In the genomic region with DNA sequence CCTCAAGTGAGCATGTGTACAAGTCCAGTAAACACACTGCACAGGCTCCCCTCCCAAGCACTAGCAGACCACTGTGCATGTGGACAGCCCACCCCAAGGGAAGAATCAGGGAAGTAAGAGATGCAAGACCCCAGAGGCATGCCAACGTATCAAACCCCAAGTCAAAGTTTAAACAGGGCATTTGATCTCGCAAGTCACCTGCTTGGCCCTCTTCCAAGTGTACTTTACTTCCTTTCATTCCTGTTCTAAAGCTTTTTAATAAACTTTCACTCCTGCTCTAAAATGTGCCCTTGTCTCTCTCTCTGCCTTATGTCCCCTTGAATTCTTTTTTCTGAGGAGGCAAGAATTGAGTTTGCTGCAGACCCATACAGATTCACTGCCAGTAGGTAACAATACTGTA, we compare ENCODE assay signal across 15 cellular contexts.
A peak's percentile ranks its signal among the peaks of the same experiment; 100 is the strongest.
DNase-seq lines count a peak whose midpoint lies in the region; ATAC-seq, FAIRE-seq and TF ChIP-seq lines count a peak whose summit lies in the region.
"Had no signal": no experiment of that assay in that cellular context is flagged by ENCODE, and none has a peak within 500 bp of the region (broad histone marks: within the 10 kb centered on the region; RNA-seq: fewer than 3 reads in every experiment).

No MANE protein-coding gene starts in this region.

- H2BK12ac ChIP-seq in H1 (ENCODE audit: low read depth, low read length), result no peak overlapping the region

- no peak overlapping the region for H3K18ac ChIP-seq in H1 (ENCODE audit: extremely low read depth, low read length)

- H2AFZ ChIP-seq in H1 (ENCODE audit: low read length), result peak overlapping the region; percentile 46; the same call in 1 of the 2 replicates

- H2BK15ac ChIP-seq in H1 (ENCODE audit: low read length), result no peak overlapping the region

- H3K56ac ChIP-seq in H1 (replicated peaks; ENCODE audit: insufficient read length, low read depth, low read length), result no peak overlapping the region

- H3K27ac ChIP-seq in H1 (ENCODE audit: low read depth, low read length) (no peak overlapping the region), liver (ENCODE audit: low read depth in 1 of 2, low read length in 2 of 2) (no peak overlapping the region)
- H3K27ac ChIP-seq: BLaER1 treated with 17β-estradiol and CSF1 and Interleukin-3, amounts not matched to agents 10 nM and 100 nM had no signal

- 92% methylated on average over 2 of the region's 2 CpGs; no CpG with 5 or more reads in 1 of the 2 experiments for WGBS in H1 (ENCODE audit: extremely low coverage in 1 of 2, insufficient coverage in 1 of 2, insufficient read length in 1 of 2, insufficient replicate concordance in 2 of 2, low coverage in 1 of 2, low lambda C conversion rate in 2 of 2, missing lambda C conversion rate in 1 of 2), 2 experiments
- 17% methylated on average over 2 of the region's 2 CpGs for WGBS in liver

- no peak overlapping the region for H2BK5ac ChIP-seq in H1 (ENCODE audit: low read depth, low read length)

- H3K9me3 ChIP-seq in H1 (ENCODE audit: insufficient read depth in 2 of 2, low read depth in 1 of 2, low read length in 1 of 2), result no peaks in the 10 kb centered on the region
- H3K9me3 ChIP-seq in liver (ENCODE audit: control insufficient read depth in 4 of 4, low read length in 3 of 4), result no peaks in the 10 kb centered on the region
- H3K9me3 ChIP-seq: BLaER1 treated with 17β-estradiol and CSF1 and Interleukin-3, amounts not matched to agents 10 nM and 100 nM; HAP-1 had no signal

- no peak overlapping the region for H3K14ac ChIP-seq in H1 (ENCODE audit: insufficient read length)

- no peak overlapping the region for H3K4me2 ChIP-seq in H1 (ENCODE audit: insufficient read depth in 1 of 2, low read depth in 2 of 2, low read length in 2 of 2)
- H3K4me2 ChIP-seq: BLaER1 treated with 17β-estradiol and CSF1 and Interleukin-3, amounts not matched to agents 10 nM and 100 nM had no signal

- no peaks in the 10 kb centered on the region for H3K4me1 Mint-ChIP-seq in stimulated activated memory B cell treated with anti-CD40 and anti-IgM and Interleukin-4, amounts not matched to agents 10 μg/mL and 1 μg/mL and 100 μg/mL, for 72 hours
- H3K4me1 Mint-ChIP-seq: B cell had no signal

- no peak overlapping the region for H2BK120ac ChIP-seq in H1 (replicated peaks; ENCODE audit: low read depth, low read length)

- TF ChIP-seq EP300 in H1 (IDR thresholded peaks at IDR 0.05; ENCODE audit: borderline replicate concordance in 1 of 2, low read depth in 2 of 2, low read length in 2 of 2), result no peak

- POLR2A ChIA-PET in H1 (lab: Charles Lee; ENCODE audit: partially characterized antibody), result no interaction called here

- H3K27me3 Mint-ChIP-seq in stimulated activated memory B cell treated with anti-CD40 and anti-IgM and Interleukin-4, amounts not matched to agents 10 μg/mL and 1 μg/mL and 100 μg/mL, for 72 hours, result no peaks in the 10 kb centered on the region
- H3K27me3 Mint-ChIP-seq: B cell had no signal

- H3K4me3 ChIP-seq in H1 (ENCODE audit: extremely low read depth in 1 of 4, insufficient read depth in 2 of 4, low read depth in 3 of 4, low read length in 4 of 4), result no peak overlapping the region
- no peak overlapping the region for H3K4me3 ChIP-seq in liver (ENCODE audit: low read depth in 1 of 3, low read length in 3 of 3)
- H3K4me3 ChIP-seq: BLaER1 treated with 17β-estradiol and CSF1 and Interleukin-3, amounts not matched to agents 10 nM and 100 nM; HAP-1 had no signal

- no peak overlapping the region for H4K5ac ChIP-seq in H1 (ENCODE audit: insufficient read length, low read depth, low read length)

- no peak overlapping the region for H2BK20ac ChIP-seq in H1 (ENCODE audit: low read length)

- no peaks in the 10 kb centered on the region for H3K36me3 Mint-ChIP-seq in stimulated activated memory B cell treated with anti-CD40 and anti-IgM and Interleukin-4, amounts not matched to agents 10 μg/mL and 1 μg/mL and 100 μg/mL, for 72 hours
- H3K36me3 Mint-ChIP-seq: CD8-positive, alpha-beta T cell had no signal

- H4K91ac ChIP-seq in H1 (replicated peaks; ENCODE audit: insufficient read length, low read length), result no peak overlapping the region

- no peaks in the 10 kb centered on the region for H3K79me1 ChIP-seq in H1 (ENCODE audit: low read depth, low read length)

- H3K4ac ChIP-seq in H1 (replicated peaks; ENCODE audit: insufficient read length, low read depth, low read length), result no peak overlapping the region

- H3K4me1 ChIP-seq in H1 (replicated peaks in 1 of 4; ENCODE audit: control insufficient read depth in 3 of 4, insufficient read depth in 4 of 4, low read length in 3 of 4) (0 out of 7 replicates have a peak, but pooled peaks cover 0 to 4% (median 0%) of the 10 kb centered on the region in 4 experiments), liver (ENCODE audit: control insufficient read depth in 4 of 4, insufficient read depth in 4 of 4, low read length in 3 of 4) (peaks cover 0 to 8% (median 0%) of the 10 kb centered on the region in 4 donors)
- H3K4me1 ChIP-seq: BLaER1 treated with 17β-estradiol and CSF1 and Interleukin-3, amounts not matched to agents 10 nM and 100 nM; HAP-1 had no signal

- H3K27me3 ChIP-seq in H1 (replicated peaks in 1 of 4; ENCODE audit: control insufficient read depth in 3 of 4, extremely low read depth in 1 of 4, insufficient read depth in 3 of 4, low read length in 3 of 4) (no peaks in the 10 kb centered on the region), liver (ENCODE audit: control insufficient read depth in 4 of 4, insufficient read depth in 4 of 4, low read length in 3 of 4) (no peaks in the 10 kb centered on the region)
- H3K27me3 ChIP-seq: BLaER1 treated with 17β-estradiol and CSF1 and Interleukin-3, amounts not matched to agents 10 nM and 100 nM had no signal

- DNase-seq in NCI-H510A treated with DMSO at 0.1 percent for 48 hours (lab: John Stamatoyannopoulos, UW) (peak; percentile 49), NCI-H510A (lab: John Stamatoyannopoulos, UW) (no peak), H1 (ENCODE audit: low read depth in 1 of 2, low spot score in 2 of 2) (no peak), dermis blood vessel endothelial cell (no peak), ureter (ENCODE audit: low spot score) (no peak)
- no peak for DNase-seq in stimulated activated CD4-positive, alpha-beta T cell treated with anti-CD3 and anti-CD28 coated beads, Interleukin-15, amount 100 ng/mL, for 24 hours
- DNase-seq: CD8-positive, alpha-beta T cell; DMS 273 treated with DMSO at 0.1 percent for 48 hours; GDM1 had no signal

- no peak overlapping the region for H4K8ac ChIP-seq in H1 (ENCODE audit: extremely low read depth, insufficient read depth, low read length)

- H3K9ac ChIP-seq in H1 (replicated peaks in 1 of 4; ENCODE audit: extremely low read depth in 1 of 4, low read depth in 3 of 4, low read length in 3 of 4) (no peak overlapping the region), liver (ENCODE audit: low read depth in 1 of 2, low read length in 2 of 2) (no peak overlapping the region)
- H3K9ac ChIP-seq: BLaER1 treated with 17β-estradiol and CSF1 and Interleukin-3, amounts not matched to agents 10 nM and 100 nM had no signal

- H3K36me3 ChIP-seq in H1 (ENCODE audit: control insufficient read depth in 2 of 4, insufficient read depth in 4 of 4, low read length in 3 of 4) (no peaks in the 10 kb centered on the region), liver (ENCODE audit: control insufficient read depth in 4 of 4, insufficient read depth in 3 of 4, low read depth in 1 of 4, low read length in 3 of 4) (no peaks in the 10 kb centered on the region)
- H3K36me3 ChIP-seq: BLaER1 treated with 17β-estradiol and CSF1 and Interleukin-3, amounts not matched to agents 10 nM and 100 nM; HAP-1 had no signal

- H3K23me2 ChIP-seq in H1 (ENCODE audit: low read depth, low read length), result no peaks in the 10 kb centered on the region

- TF ChIP-seq CTCF in H1 (IDR thresholded peaks at IDR 0.05; ENCODE audit: control extremely low read depth in 1 of 3, insufficient read depth in 1 of 3, low read depth in 1 of 3, low read length in 3 of 3) (no peak), liver (IDR thresholded peaks at IDR 0.05; ENCODE audit: low read depth, low read length, missing input control) (no peak)

- H4K20me1 ChIP-seq in H1 (replicated peaks in 1 of 2; ENCODE audit: control insufficient read depth in 1 of 2, insufficient read depth in 2 of 2, low read length in 2 of 2), result no peaks in the 10 kb centered on the region
- H4K20me1 ChIP-seq: BLaER1 treated with 17β-estradiol and CSF1 and Interleukin-3, amounts not matched to agents 10 nM and 100 nM had no signal

- H3K79me2 ChIP-seq in H1 (ENCODE audit: control insufficient read depth in 1 of 2, insufficient read depth in 2 of 2, low read length in 2 of 2), result no peaks in the 10 kb centered on the region

- no peak overlapping the region for H3K23ac ChIP-seq in H1 (ENCODE audit: insufficient read length)

- TF ChIP-seq RAD21 in H1 (IDR thresholded peaks at IDR 0.05 in 1 of 2, conservative IDR thresholded peaks at IDR 0.05 in 1 of 2; ENCODE audit: low read depth in 2 of 2, low read length in 2 of 2) (no peak), liver (IDR thresholded peaks at IDR 0.05) (no peak)

- no peak for FAIRE-seq in H1 (lab: Jason Lieb, UNC)
- FAIRE-seq: GM12892 had no signal

- H3K27ac Mint-ChIP-seq in stimulated activated memory B cell treated with anti-CD40 and anti-IgM and Interleukin-4, amounts not matched to agents 10 μg/mL and 1 μg/mL and 100 μg/mL, for 72 hours, result no peak overlapping the region
- H3K27ac Mint-ChIP-seq: B cell; CD8-positive, alpha-beta T cell had no signal

- no peak overlapping the region for H3K4me3 Mint-ChIP-seq in stimulated activated memory B cell treated with anti-CD40 and anti-IgM and Interleukin-4, amounts not matched to agents 10 μg/mL and 1 μg/mL and 100 μg/mL, for 72 hours
- H3K4me3 Mint-ChIP-seq: B cell; CD8-positive, alpha-beta T cell had no signal

- CTCF ChIA-PET in H1 (lab: Charles Lee; ENCODE audit: partially characterized antibody), result interaction anchor here (0.9 to 1.4 kb wide), 3 partner anchors 83 to 343 kb away, joined by 3 read pairs; no protein-coding TSS in a partner anchor

- ATAC-seq in stimulated activated memory B cell treated with anti-CD40 and anti-IgM and Interleukin-4, amounts not matched to agents 10 μg/mL and 1 μg/mL and 100 μg/mL, for 72 hours, result peak; percentile 16
- ATAC-seq: CD8-positive, alpha-beta T cell had no signal

- H3K9me3 Mint-ChIP-seq in stimulated activated memory B cell treated with anti-CD40 and anti-IgM and Interleukin-4, amounts not matched to agents 10 μg/mL and 1 μg/mL and 100 μg/mL, for 72 hours, result peaks cover 3% of the 10 kb centered on the region
- H3K9me3 Mint-ChIP-seq: CD8-positive, alpha-beta T cell had no signal

- TF ChIP-seq POLR2A in H1 (IDR thresholded peaks at IDR 0.05; ENCODE audit: control extremely low read depth in 1 of 2, low read depth in 2 of 2, low read length in 2 of 2), result no peak

- no peak overlapping the region for H2AK5ac ChIP-seq in H1 (ENCODE audit: low read depth, low read length)

TF ChIP-seq in H1, 55 proteins besides CTCF, POLR2A, EP300 and RAD21 (continues in another document):
- TF ChIP-seq HDAC6 (IDR thresholded peaks at IDR 0.05; ENCODE audit: low read depth, low read length), result no peak
- TF ChIP-seq CBX5 (IDR thresholded peaks at IDR 0.05; ENCODE audit: low read depth, low read length), result no peak
- TF ChIP-seq TBP (IDR thresholded peaks at IDR 0.05; ENCODE audit: low read depth, low read length), result no peak

TF ChIP-seq in liver, 16 proteins besides CTCF, POLR2A, EP300 and RAD21:
- no peak for TF ChIP-seq TAF1 (conservative IDR thresholded peaks at IDR 0.05)
- peak; percentile 34 to 56 for TF ChIP-seq HNF4A (conservative IDR thresholded peaks at IDR 0.05)
